10 cellular contexts compared by ENCODE assay signal in the genomic region with DNA sequence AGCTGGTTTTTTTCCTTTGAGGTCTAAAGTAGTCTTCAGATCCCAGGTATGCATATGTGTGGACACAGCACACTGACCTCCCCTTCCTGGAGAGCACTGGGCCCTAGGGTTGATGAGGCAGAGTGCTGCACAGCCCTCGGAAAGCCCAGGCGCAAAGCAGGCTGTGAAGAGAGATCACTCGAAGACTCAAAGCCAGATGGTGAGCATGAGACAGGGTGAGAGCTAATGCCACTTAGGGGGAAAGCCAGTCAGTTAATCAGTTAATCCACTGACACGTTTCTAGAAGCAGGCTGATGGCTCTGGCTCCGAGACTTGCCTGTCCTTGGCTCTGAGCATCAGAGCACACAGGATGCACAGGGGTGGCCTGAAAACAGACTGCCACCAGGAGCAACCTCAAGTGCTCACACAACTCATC. TPM values are rescaled to one million over a fixed set of nuclear protein-coding genes. Genes with fewer than 3 reads are reported as not detected.
DNase-seq lines count a peak whose midpoint lies in the region; ATAC-seq and TF ChIP-seq lines count a peak whose summit lies in the region.
"Had no signal": no experiment of that assay in that cellular context is flagged by ENCODE, and none has a peak within 500 bp of the region (broad histone marks: within the 10 kb centered on the region; RNA-seq: fewer than 3 reads in every experiment).

No MANE protein-coding gene starts in this region.

- no peak overlapping the region for H3K9ac ChIP-seq in rectal smooth muscle tissue (ENCODE audit: low read length)

- H3K36me3 ChIP-seq in ectodermal cell (ENCODE audit: control insufficient read depth, insufficient read depth, low read length), result peaks cover 11% of the 10 kb centered on the region
- H3K36me3 ChIP-seq in rectal smooth muscle tissue (ENCODE audit: control insufficient read depth, insufficient read depth, low read length), result no peaks in the 10 kb centered on the region

- H3K9me3 ChIP-seq in ectodermal cell (ENCODE audit: control insufficient read depth, low read length), result no peaks in the 10 kb centered on the region

- H3K27me3 ChIP-seq in ectodermal cell (ENCODE audit: control insufficient read depth, insufficient read depth, low read length, poor library complexity, severe bottlenecking) (no peaks in the 10 kb centered on the region), rectal smooth muscle tissue (ENCODE audit: control insufficient read depth, insufficient read depth, low read length) (no peaks in the 10 kb centered on the region)

- TF ChIP-seq CTCF in GM10248 (IDR thresholded peaks at IDR 0.05; ENCODE audit: control extremely low read depth, extremely low read depth, low read depth, missing control alignments), result no peak

- H3K4me1 ChIP-seq in ectodermal cell (ENCODE audit: control insufficient read depth, insufficient read depth, low read length) (peaks cover 32% of the 10 kb centered on the region), rectal smooth muscle tissue (ENCODE audit: control insufficient read depth, insufficient read depth, low read length) (peaks cover 25% of the 10 kb centered on the region)

- POLR2A ChIA-PET in GM10248 (lab: Yijun Ruan, JAX), result no interaction called here

- no peak for ATAC-seq in HG02571 (IDR thresholded peaks at IDR 0.05; ENCODE audit: unreplicated experiment)

- peak overlapping the region; percentile 4 for H3K27ac ChIP-seq in ectodermal cell (ENCODE audit: insufficient read depth, low read depth, low read length, poor library complexity, severe bottlenecking)
- H3K27ac ChIP-seq in rectal smooth muscle tissue (ENCODE audit: low read depth, low read length), result peak overlapping the region; percentile 25
- H3K27ac ChIP-seq: VCaP had no signal

- no peak overlapping the region for H3K4me3 ChIP-seq in ectodermal cell (ENCODE audit: insufficient read depth, low read depth, low read length)
- H3K4me3 ChIP-seq in rectal smooth muscle tissue (ENCODE audit: low read length), result no peak overlapping the region

- CTCF ChIA-PET in GM10248 (lab: Yijun Ruan, JAX), result interaction anchor here (0.7 to 13.0 kb wide), 4 partner anchors 17 to 72 kb away, joined by 3 to 193 read pairs (median 10); no protein-coding TSS in a partner anchor

- WGBS in ectodermal cell, 2 experiments, result 84 to 86% methylated on average over 5 of the region's 5 CpGs

- DNase-seq in GM10248 (ENCODE audit: extremely low spot score), result peak; percentile 9
- DNase-seq in NCI-H82 treated with DMSO at 0.1 percent for 48 hours (lab: John Stamatoyannopoulos, UW; ENCODE audit: unreplicated experiment), result peak; percentile 97
- DNase-seq in T-helper 1 cell, result no peak
- DNase-seq in NCI-H774 (lab: John Stamatoyannopoulos, UW), result no peak
- DNase-seq: activated naive CD4-positive, alpha-beta T cell treated with Interleukin-2 at 50 U/mL for 16 hours had no signal

RNA-seq across cellular contexts. Expression of a gene that starts 11.7 kb away (rescaled TPM):
- not detected for polyA plus RNA-seq in ectodermal cell (2013, experiment 1 of 4)
- polyA plus RNA-seq in ectodermal cell (2013, experiment 2 of 4), result 0.09 TPM
- 0.05 TPM for polyA plus RNA-seq in ectodermal cell (2013, experiment 3 of 4)
- not detected for polyA plus RNA-seq in ectodermal cell (2013, experiment 4 of 4)
- polyA plus RNA-seq: CD14-positive monocyte had no signal

RNA-seq across cellular contexts. Expression of a gene that starts 22.8 kb away (rescaled TPM):
- 0.37 TPM for polyA plus RNA-seq in ectodermal cell (2013, experiment 1 of 4)
- polyA plus RNA-seq in ectodermal cell (2013, experiment 2 of 4), result 0.30 TPM
- 0.80 TPM for polyA plus RNA-seq in ectodermal cell (2013, experiment 3 of 4)
- polyA plus RNA-seq in ectodermal cell (2013, experiment 4 of 4), result 0.24 TPM
- polyA plus RNA-seq: CD14-positive monocyte had no signal

RNA-seq across cellular contexts. Expression of a gene that starts 33.9 kb away (rescaled TPM):
- polyA plus RNA-seq in ectodermal cell (2013, experiment 1 of 4), result not detected
- polyA plus RNA-seq in ectodermal cell (2013, experiment 2 of 4), result not detected
- not detected for polyA plus RNA-seq in ectodermal cell (2013, experiment 3 of 4)
- polyA plus RNA-seq in ectodermal cell (2013, experiment 4 of 4), result not detected
- polyA plus RNA-seq: CD14-positive monocyte had no signal

RNA-seq across cellular contexts. Expression of a gene that starts 40.8 kb away (rescaled TPM):
- polyA plus RNA-seq in ectodermal cell (2013, experiment 1 of 4), result 68.8 TPM
- polyA plus RNA-seq in ectodermal cell (2013, experiment 2 of 4), result 63.3 TPM
- polyA plus RNA-seq in ectodermal cell (2013, experiment 3 of 4), result 51.8 TPM
- polyA plus RNA-seq in ectodermal cell (2013, experiment 4 of 4), result 52.4 TPM

Comparison
In these comparisons a context has a peak if more than half of its experiments do, and no peak if none do; other contexts are left out.
1. DNase-seq: peak in GM10248 (single experiment) and NCI-H82 treated with DMSO at 0.1 percent for 48 hours (single experiment); none in T-helper 1 cell (0 of 5) and NCI-H774 (single experiment).